In the genomic region with DNA sequence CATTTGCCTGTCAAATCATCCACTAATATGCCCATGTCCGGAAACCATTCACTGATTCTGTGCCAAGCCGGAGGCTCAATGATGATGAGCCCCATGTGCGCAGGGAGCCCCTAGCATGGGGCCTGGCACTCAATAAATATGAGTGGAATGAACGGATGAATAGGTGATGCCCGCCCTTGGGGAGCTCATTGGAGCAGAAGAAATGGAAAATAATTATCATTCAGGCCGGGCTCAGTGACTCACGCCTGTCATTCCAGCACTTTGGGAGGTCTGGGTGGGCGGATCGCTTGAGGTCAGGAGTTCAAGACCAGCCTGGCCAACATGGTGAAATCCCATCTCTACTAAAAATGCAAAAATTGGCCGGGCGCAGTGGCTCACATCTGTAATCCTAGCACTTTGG, we compare ENCODE assay signal across 14 cellular contexts. TPM values are rescaled to one million over a fixed set of nuclear protein-coding genes. Genes with fewer than 3 reads are reported as not detected.
DNase-seq lines count a peak whose midpoint lies in the region; ATAC-seq, FAIRE-seq and TF ChIP-seq lines count a peak whose summit lies in the region.
"Had no signal": no experiment of that assay in that cellular context is flagged by ENCODE, and none has a peak within 500 bp of the region (broad histone marks: within the 10 kb centered on the region; RNA-seq: fewer than 3 reads in every experiment).

No MANE protein-coding gene starts in this region.

- peak; percentile 25 for ATAC-seq in activated naive CD8-positive, alpha-beta T cell treated with anti-CD3 and anti-CD28 coated beads, Interleukin-2, amount 50 U/mL, for 24 hours
- ATAC-seq in GM23338: no peak
- ATAC-seq: mucosa of descending colon had no signal

- H3K4me1 Mint-ChIP-seq in activated naive CD8-positive, alpha-beta T cell treated with anti-CD3 and anti-CD28 coated beads, Interleukin-2, amount 50 U/mL, for 24 hours: peaks cover 17% of the 10 kb centered on the region
- H3K4me1 Mint-ChIP-seq in GM23338: peaks cover 2% of the 10 kb centered on the region; the same call in 1 of the 3 replicates

- H3K79me2 ChIP-seq in GM23338 (replicated peaks; ENCODE audit: insufficient read depth) (no peaks in the 10 kb centered on the region), trophoblast cell (ENCODE audit: control insufficient read depth, insufficient read depth, low read length, poor library complexity) (no peaks in the 10 kb centered on the region)

- H3K36me3 Mint-ChIP-seq in activated naive CD8-positive, alpha-beta T cell treated with anti-CD3 and anti-CD28 coated beads, Interleukin-2, amount 50 U/mL, for 24 hours (ENCODE audit: low read depth): peaks cover 16% of the 10 kb centered on the region
- H3K36me3 Mint-ChIP-seq in GM23338 (ENCODE audit: low read depth): peaks cover 36% of the 10 kb centered on the region

- peaks cover 3% of the 10 kb centered on the region for H3K79me1 ChIP-seq in trophoblast cell (ENCODE audit: low read length)

- no peak overlapping the region for H2BK12ac ChIP-seq in trophoblast cell (ENCODE audit: low read length)

- H3F3A ChIP-seq in GM23338 (replicated peaks; ENCODE audit: low read depth): no peaks in the 10 kb centered on the region

- no peak overlapping the region for H4K91ac ChIP-seq in trophoblast cell (ENCODE audit: low read depth, low read length)

- H4K20me1 ChIP-seq in GM23338 (replicated peaks; ENCODE audit: insufficient read depth): no peaks in the 10 kb centered on the region; the same call in 1 of the 2 replicates

- H4K8ac ChIP-seq in trophoblast cell (ENCODE audit: low read depth, low read length): no peak overlapping the region

- H3K4me1 ChIP-seq in kidney (ENCODE audit: control insufficient read depth in 1 of 2, insufficient read depth in 1 of 2, low read depth in 1 of 2, low read length in 2 of 2) (peaks cover 0 to 3% of the 10 kb centered on the region in 2 donors), GM23338 (ENCODE audit: insufficient read depth) (no peaks in the 10 kb centered on the region), trophoblast cell (ENCODE audit: control insufficient read depth in 1 of 2, insufficient read depth in 2 of 2, low read length in 2 of 2) (peaks cover 9 to 12% of the 10 kb centered on the region in 2 experiments)

- intact Hi-C loops in kidney (cut with DNase I): no loop called here

- no peak overlapping the region for H3K18ac ChIP-seq in trophoblast cell (ENCODE audit: low read length)

- no peak overlapping the region for H4K12ac ChIP-seq in trophoblast cell (ENCODE audit: low read depth, low read length)

- no peak overlapping the region for H3K4me2 ChIP-seq in GM23338
- no peak overlapping the region for H3K4me2 ChIP-seq in trophoblast cell (ENCODE audit: low read length)

- H3K23ac ChIP-seq in trophoblast cell (ENCODE audit: low read length): no peak overlapping the region

- H2BK5ac ChIP-seq in trophoblast cell (ENCODE audit: low read depth, low read length, poor library complexity): no peak overlapping the region

- H3K27ac ChIP-seq in kidney (ENCODE audit: low read depth in 2 of 2, low read length in 2 of 2) (no peak overlapping the region), GM23338 (ENCODE audit: low read depth) (no peak overlapping the region), trophoblast cell (ENCODE audit: low read depth, low read length) (no peak overlapping the region)
- H3K27ac ChIP-seq: vagina, WERI-Rb-1 had no signal

- H3K9me3 ChIP-seq in kidney (ENCODE audit: control insufficient read depth in 1 of 2, low read length in 2 of 2) (no peaks in the 10 kb centered on the region), trophoblast cell (ENCODE audit: insufficient read depth, low read depth, low read length) (no peaks in the 10 kb centered on the region)
- H3K9me3 ChIP-seq: mucosa of descending colon, vagina had no signal

- peak overlapping the region; percentile 4 for H3K27ac Mint-ChIP-seq in activated naive CD8-positive, alpha-beta T cell treated with anti-CD3 and anti-CD28 coated beads, Interleukin-2, amount 50 U/mL, for 24 hours
- no peak overlapping the region for H3K27ac Mint-ChIP-seq in GM23338

- no peak overlapping the region for H2BK120ac ChIP-seq in trophoblast cell (ENCODE audit: insufficient read depth, low read length, poor library complexity)

- H3K27me3 ChIP-seq in GM23338 (ENCODE audit: insufficient read depth) (no peaks in the 10 kb centered on the region), trophoblast cell (ENCODE audit: insufficient read depth, low read length) (no peaks in the 10 kb centered on the region)
- H3K27me3 ChIP-seq: vagina had no signal

- no peak for TF ChIP-seq CTCF in AG09309 (IDR thresholded peaks at IDR 0.05; ENCODE audit: control insufficient read depth, insufficient read depth, low read depth, low read length, missing control alignments)
- TF ChIP-seq CTCF in kidney (IDR thresholded peaks at IDR 0.05; ENCODE audit: borderline replicate concordance, extremely low read depth, insufficient read depth): no peak
- TF ChIP-seq CTCF in GM23338 (conservative IDR thresholded peaks at IDR 0.05; ENCODE audit: low read depth in 2 of 2): no peak

- H3K4me3 ChIP-seq in AG09309 (ENCODE audit: control insufficient read depth, low read depth, low read length): no peak overlapping the region
- no peak overlapping the region for H3K4me3 ChIP-seq in kidney (ENCODE audit: low read length in 2 of 2)
- H3K4me3 ChIP-seq in GM23338: no peak overlapping the region
- no peak overlapping the region for H3K4me3 ChIP-seq in trophoblast cell (ENCODE audit: low read depth, low read length)
- H3K4me3 ChIP-seq: mucosa of descending colon, vagina had no signal

- H3K9me2 ChIP-seq in GM23338 (ENCODE audit: insufficient read depth): no peaks in the 10 kb centered on the region

- H3K14ac ChIP-seq in trophoblast cell (ENCODE audit: low read length): no peak overlapping the region

- no peaks in the 10 kb centered on the region for H3K9me3 Mint-ChIP-seq in activated naive CD8-positive, alpha-beta T cell treated with anti-CD3 and anti-CD28 coated beads, Interleukin-2, amount 50 U/mL, for 24 hours
- H3K9me3 Mint-ChIP-seq in GM23338: peaks cover 2% of the 10 kb centered on the region; the same call in 1 of the 3 replicates
- H3K9me3 Mint-ChIP-seq: CD14-positive monocyte had no signal

- FAIRE-seq in kidney (lab: Jason Lieb, UNC): no peak

- H3K4me3 Mint-ChIP-seq in activated naive CD8-positive, alpha-beta T cell treated with anti-CD3 and anti-CD28 coated beads, Interleukin-2, amount 50 U/mL, for 24 hours: no peak overlapping the region
- H3K4me3 Mint-ChIP-seq in GM23338: no peak overlapping the region
- H3K4me3 Mint-ChIP-seq: CD14-positive monocyte had no signal

- H2AFZ ChIP-seq in GM23338: no peak overlapping the region
- no peak overlapping the region for H2AFZ ChIP-seq in trophoblast cell (ENCODE audit: insufficient read depth, low read length, poor library complexity)

- DNase-seq in AG09309 (ENCODE audit: low read depth) (peak; percentile 33), HCEC 1CT (peak; percentile 51), kidney (peak; percentile 21), 8988T (no peak), GM23338 (ENCODE audit: low spot score) (no peak), trophoblast cell (no peak)
- DNase-seq in activated naive CD8-positive, alpha-beta T cell treated with anti-CD3 and anti-CD28 coated beads, Interleukin-2, amount 50 U/mL, for 24 hours: peak; percentile 41
- no peak for DNase-seq in NK-92 treated with Interleukin-12 subunit alpha and Interleukin-12 subunit beta, amount 100 ng/mL, for 24 hours (lab: John Stamatoyannopoulos, UW)
- DNase-seq: islet precursor cell, mucosa of descending colon, NCI-H1105, WERI-Rb-1 had no signal

- H2AK5ac ChIP-seq in trophoblast cell (ENCODE audit: low read length): no peak overlapping the region

- no CpG with 5 or more reads among the region's 11 CpGs for WGBS in trophoblast cell (ENCODE audit: extremely low coverage, insufficient coverage, insufficient read length)

- H3K4ac ChIP-seq in trophoblast cell (ENCODE audit: low read depth, low read length): no peak overlapping the region

- peaks cover 9 to 12% of the 10 kb centered on the region in 2 donors for H3K36me3 ChIP-seq in kidney (ENCODE audit: control insufficient read depth in 1 of 2, insufficient read depth in 2 of 2, low read length in 2 of 2)
- H3K36me3 ChIP-seq in GM23338 (ENCODE audit: insufficient read depth): peaks cover 4% of the 10 kb centered on the region; the same call in 1 of the 2 replicates
- H3K36me3 ChIP-seq in trophoblast cell (ENCODE audit: control insufficient read depth in 1 of 2, insufficient read depth in 2 of 2, low read length in 2 of 2): peaks cover 22 to 32% of the 10 kb centered on the region in 2 experiments

- no peaks in the 10 kb centered on the region for H3K27me3 Mint-ChIP-seq in activated naive CD8-positive, alpha-beta T cell treated with anti-CD3 and anti-CD28 coated beads, Interleukin-2, amount 50 U/mL, for 24 hours
- H3K27me3 Mint-ChIP-seq in GM23338 (ENCODE audit: insufficient read depth, low read depth, poor library complexity): peaks cover 12% of the 10 kb centered on the region

- no peak overlapping the region for H3K9ac ChIP-seq in kidney (ENCODE audit: low read length in 2 of 2)
- no peak overlapping the region for H3K9ac ChIP-seq in trophoblast cell (ENCODE audit: low read length)

TF ChIP-seq in GM23338, 12 proteins besides CTCF, POLR2A, EP300 and RAD21 (continues in another document):
- no peak for TF ChIP-seq NANOG (IDR thresholded peaks at IDR 0.05; ENCODE audit: borderline replicate concordance)
- no peak for TF ChIP-seq CREB1 (CRISPR knock-in tag; IDR thresholded peaks at IDR 0.05; ENCODE audit: low read depth)

RNA-seq across cellular contexts. Expression of a gene that starts 11.0 kb away (rescaled TPM):
- total RNA-seq in kidney: 89.5 TPM
- polyA plus RNA-seq in kidney (ENCODE audit: insufficient read depth, low read depth, low replicate concordance): 185 TPM
- total RNA-seq in GM23338 (2014; rRNA removed; shearing (Covaris generic)): 24.2 and 25.7 TPM in 2 replicates
- 21.4 and 23.1 TPM in 2 replicates for polyA plus RNA-seq in GM23338 (2016; fragmentation: Nextera tagmentation; extraction: Ambion mirVana)
- polyA plus RNA-seq in trophoblast cell (2013): 22.6 and 24.0 TPM in 2 replicates

RNA-seq across cellular contexts. Expression of a gene that starts 25.1 kb away (rescaled TPM):
- 130 TPM for total RNA-seq in kidney
- 122 TPM for polyA plus RNA-seq in kidney (ENCODE audit: insufficient read depth, low read depth, low replicate concordance)
- 126 and 164 TPM in 2 replicates for total RNA-seq in GM23338 (2014; rRNA removed; shearing (Covaris generic))
- polyA plus RNA-seq in GM23338 (2016; fragmentation: Nextera tagmentation; extraction: Ambion mirVana): 126 and 137 TPM in 2 replicates
- 59.4 and 65.9 TPM in 2 replicates for polyA plus RNA-seq in trophoblast cell (2013)

Comparison
In these comparisons a context has a peak if more than half of its experiments do, and no peak if none do; other contexts are left out.
1. DNase-seq: peak in AG09309 (single experiment), HCEC 1CT (single experiment), activated naive CD8-positive, alpha-beta T cell treated with anti-CD3 and anti-CD28 coated beads, Interleukin-2, amount 50 U/mL, for 24 hours (single experiment) and kidney (single experiment); none in 8988T (single experiment), GM23338 (single experiment), NK-92 treated with Interleukin-12 subunit alpha and Interleukin-12 subunit beta, amount 100 ng/mL, for 24 hours (single experiment) and trophoblast cell (0 of 2).